1 cellular context compared by ENCODE assay signal in genomic region chr10:78028438-78029293, GRCh38.
TF ChIP-seq lines count a peak whose summit lies in the region.

No MANE protein-coding gene starts in this region.

TF ChIP-seq in HEK293, 187 proteins besides CTCF, POLR2A, EP300 and RAD21 (continued from another document):
- no peak for TF ChIP-seq PRDM2 (tag by site-specific recombination; IDR thresholded peaks at IDR 0.05; ENCODE audit: borderline replicate concordance)
- peak; percentile 66 for TF ChIP-seq REST (tag by site-specific recombination; IDR thresholded peaks at IDR 0.05)
TF ChIP-seq in HEK293: peak in this region for 1.
